ENCODE assay signal across 24 cellular contexts in genomic region chr3:51400169-51400568, GRCh38. TPM values are rescaled to one million over a fixed set of nuclear protein-coding genes. Genes with fewer than 3 reads are reported as not detected.
DNase-seq lines count a peak whose midpoint lies in the region; ATAC-seq lines count a peak whose summit lies in the region.
"Had no signal": no experiment of that assay in that cellular context is flagged by ENCODE, and none has a peak within 500 bp of the region (broad histone marks: within the 10 kb centered on the region; RNA-seq: fewer than 3 reads in every experiment).

No MANE protein-coding gene starts in this region.

- POLR2A ChIA-PET in activated CD8-positive, alpha-beta T cell treated with anti-CD3 and anti-CD28 coated beads, Interleukin-2, amount 10 ng/mL, durations not matched to agents 7 days and 5 days (lab: Charles Lee): no interaction called here

- CTCF ChIA-PET in activated CD8-positive, alpha-beta T cell treated with anti-CD3 and anti-CD28 coated beads, Interleukin-2, amount 10 ng/mL, durations not matched to agents 7 days and 5 days (lab: Charles Lee): no interaction called here

- no peak for ATAC-seq in activated CD8-positive, alpha-beta T cell treated with anti-CD3 and anti-CD28 coated beads, Interleukin-2, amount 10 ng/mL, durations not matched to agents 7 days and 5 days
- no peak for ATAC-seq in HG02973 (IDR thresholded peaks at IDR 0.05; ENCODE audit: unreplicated experiment)
- no peak for ATAC-seq in GM19395 (IDR thresholded peaks at IDR 0.05; ENCODE audit: unreplicated experiment)
- ATAC-seq: activated T-cell treated with anti-CD3 and anti-CD28 coated beads, Interleukin-2, amount 50 U/mL, for 72 hours; foreskin keratinocyte; K562; lower lobe of right lung; PC-3 had no signal

- peaks cover 5% of the 10 kb centered on the region for H3K36me3 Mint-ChIP-seq in activated naive CD8-positive, alpha-beta T cell
- peaks cover 19% of the 10 kb centered on the region for H3K36me3 Mint-ChIP-seq in activated naive CD8-positive, alpha-beta T cell treated with anti-CD3 and anti-CD28 coated beads for 36 hours
- peaks cover 48% of the 10 kb centered on the region for H3K36me3 Mint-ChIP-seq in activated CD8-positive, alpha-beta T cell treated with anti-CD3 and anti-CD28 coated beads, Interleukin-2, amount 10 ng/mL, durations not matched to agents 7 days and 5 days (ENCODE audit: low read depth)

- H3K9me3 Mint-ChIP-seq in activated naive CD8-positive, alpha-beta T cell (ENCODE audit: low read depth): no peaks in the 10 kb centered on the region
- H3K9me3 Mint-ChIP-seq in activated naive CD8-positive, alpha-beta T cell treated with anti-CD3 and anti-CD28 coated beads for 36 hours: no peaks in the 10 kb centered on the region
- no peaks in the 10 kb centered on the region for H3K9me3 Mint-ChIP-seq in activated CD8-positive, alpha-beta T cell treated with anti-CD3 and anti-CD28 coated beads, Interleukin-2, amount 10 ng/mL, durations not matched to agents 7 days and 5 days (ENCODE audit: insufficient read depth)
- H3K9me3 Mint-ChIP-seq: activated T-cell treated with anti-CD3 and anti-CD28 coated beads, Interleukin-2, amount 50 U/mL, for 72 hours had no signal

- H3K27me3 Mint-ChIP-seq in activated naive CD8-positive, alpha-beta T cell: no peaks in the 10 kb centered on the region
- H3K27me3 Mint-ChIP-seq in activated naive CD8-positive, alpha-beta T cell treated with anti-CD3 and anti-CD28 coated beads for 36 hours: no peaks in the 10 kb centered on the region
- H3K27me3 Mint-ChIP-seq in activated CD8-positive, alpha-beta T cell treated with anti-CD3 and anti-CD28 coated beads, Interleukin-2, amount 10 ng/mL, durations not matched to agents 7 days and 5 days (ENCODE audit: low read depth): no peaks in the 10 kb centered on the region

- peaks cover 39% of the 10 kb centered on the region for H3K4me1 Mint-ChIP-seq in activated naive CD8-positive, alpha-beta T cell (ENCODE audit: low read depth)
- peaks cover 22% of the 10 kb centered on the region for H3K4me1 Mint-ChIP-seq in activated naive CD8-positive, alpha-beta T cell treated with anti-CD3 and anti-CD28 coated beads for 36 hours
- H3K4me1 Mint-ChIP-seq in activated CD8-positive, alpha-beta T cell treated with anti-CD3 and anti-CD28 coated beads, Interleukin-2, amount 10 ng/mL, durations not matched to agents 7 days and 5 days (ENCODE audit: low read depth): peaks cover 27% of the 10 kb centered on the region

- H3K4me3 Mint-ChIP-seq in activated naive CD8-positive, alpha-beta T cell: no peak overlapping the region
- no peak overlapping the region for H3K4me3 Mint-ChIP-seq in activated naive CD8-positive, alpha-beta T cell treated with anti-CD3 and anti-CD28 coated beads for 36 hours
- H3K4me3 Mint-ChIP-seq in activated CD8-positive, alpha-beta T cell treated with anti-CD3 and anti-CD28 coated beads, Interleukin-2, amount 10 ng/mL, durations not matched to agents 7 days and 5 days: no peak overlapping the region
- H3K4me3 Mint-ChIP-seq: activated T-cell treated with anti-CD3 and anti-CD28 coated beads, Interleukin-2, amount 50 U/mL, for 72 hours had no signal

- no peak for DNase-seq in activated naive CD8-positive, alpha-beta T cell treated with anti-CD3 and anti-CD28 coated beads for 36 hours
- no peak for DNase-seq in activated CD8-positive, alpha-beta T cell treated with anti-CD3 and anti-CD28 coated beads, Interleukin-2, amount 10 ng/mL, durations not matched to agents 7 days and 5 days
- DNase-seq in mesenteric fat pad (ENCODE audit: low spot score) (peak; percentile 55), DMS53 (lab: John Stamatoyannopoulos, UW) (no peak), UCSD-AML1 (lab: John Stamatoyannopoulos, UW; ENCODE audit: unreplicated experiment) (no peak)
- DNase-seq: ACHN; activated CD8-positive, alpha-beta memory T cell treated with anti-CD3 and anti-CD28 coated beads for 24 hours; activated T-cell treated with anti-CD3 and anti-CD28 coated beads, Interleukin-2, amount 50 U/mL, for 72 hours; DMS153; dorsolateral prefrontal cortex; foreskin keratinocyte; hippocampal formation; lower lobe of right lung; NCI-H187; NCI-H2227 treated with DMSO at 0.1 percent for 48 hours; occipital lobe; PC-3; stimulated activated CD4-positive, alpha-beta T cell treated with anti-CD3 and anti-CD28 coated beads, Interleukin-12 subunit alpha, Interleukin-12 subunit beta, amount 100 ng/mL, for 4 hours; substantia nigra; T-helper 2 cell had no signal

- peak overlapping the region; percentile 68 for H3K27ac Mint-ChIP-seq in activated naive CD8-positive, alpha-beta T cell
- H3K27ac Mint-ChIP-seq in activated naive CD8-positive, alpha-beta T cell treated with anti-CD3 and anti-CD28 coated beads for 36 hours: no peak overlapping the region
- H3K27ac Mint-ChIP-seq in activated CD8-positive, alpha-beta T cell treated with anti-CD3 and anti-CD28 coated beads, Interleukin-2, amount 10 ng/mL, durations not matched to agents 7 days and 5 days: peak overlapping the region; percentile 64

RNA-seq across cellular contexts. Expression of gene RBM15B, which starts 9.1 kb away (rescaled TPM):
- 10 to 100 TPM; 34.5 to 35.6 TPM for total RNA-seq in activated naive CD8-positive, alpha-beta T cell treated with anti-CD3 and anti-CD28 coated beads for 36 hours
- total RNA-seq in activated CD8-positive, alpha-beta T cell treated with anti-CD3 and anti-CD28 coated beads, Interleukin-2, amount 10 ng/mL, durations not matched to agents 7 days and 5 days: 10 to 100 TPM; 30.7 to 30.8 TPM
- total RNA-seq in mesenteric fat pad: 28.0 TPM

RNA-seq across cellular contexts. Expression of gene MANF, which starts 15.1 kb away (rescaled TPM):
- total RNA-seq in activated naive CD8-positive, alpha-beta T cell treated with anti-CD3 and anti-CD28 coated beads for 36 hours: 100 to 1,000 TPM; 157 to 159 TPM
- total RNA-seq in activated CD8-positive, alpha-beta T cell treated with anti-CD3 and anti-CD28 coated beads, Interleukin-2, amount 10 ng/mL, durations not matched to agents 7 days and 5 days: 100 to 1,000 TPM; 136 to 140 TPM
- 87.8 TPM for total RNA-seq in mesenteric fat pad
